9 cellular contexts compared by ENCODE assay signal in the genomic region with DNA sequence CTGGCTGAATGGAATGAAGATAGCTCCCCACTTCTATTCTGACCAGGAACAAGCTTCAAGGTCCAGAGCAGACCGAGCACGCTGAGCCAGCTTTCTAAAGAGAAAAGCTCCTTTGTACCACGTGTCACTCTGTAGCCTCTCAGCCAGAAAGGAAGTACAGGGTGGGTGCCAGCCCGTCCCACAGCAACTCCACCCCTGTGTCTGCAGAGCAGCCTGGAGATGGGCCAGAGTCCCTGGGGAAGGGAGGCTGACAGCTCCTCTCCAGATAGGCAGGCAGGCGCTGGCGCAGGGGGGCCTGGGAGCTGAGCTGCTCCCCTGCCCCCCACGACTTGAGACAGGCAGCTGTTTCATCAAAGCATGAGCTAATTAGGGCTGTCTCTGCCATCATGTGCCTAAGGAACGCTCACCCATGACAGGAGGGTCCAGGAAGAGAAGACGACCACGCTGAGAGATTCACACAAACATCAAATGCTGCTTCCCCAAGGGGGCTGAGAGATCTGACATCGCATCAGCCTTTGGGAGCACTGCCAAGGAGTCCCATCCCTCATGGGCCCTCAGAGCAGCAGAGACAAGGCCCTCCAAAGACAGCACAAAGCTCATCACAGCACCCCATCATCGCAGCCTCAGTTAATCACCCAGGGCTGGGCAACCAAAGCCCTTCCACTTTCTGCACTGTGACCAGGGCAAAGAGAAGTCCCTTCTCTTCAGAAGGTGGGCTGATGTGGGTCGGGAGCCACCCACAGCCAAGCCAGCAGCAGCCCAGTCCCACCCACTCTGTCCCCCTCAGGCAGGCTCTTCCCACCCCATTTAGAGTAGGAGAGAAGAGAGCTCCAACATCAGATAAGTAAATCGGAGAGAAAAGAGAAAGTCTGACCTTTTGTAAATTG.
DNase-seq lines count a peak whose midpoint lies in the region; ATAC-seq, FAIRE-seq and TF ChIP-seq lines count a peak whose summit lies in the region.
"Had no signal": no experiment of that assay in that cellular context is flagged by ENCODE, and none has a peak within 500 bp of the region (broad histone marks: within the 10 kb centered on the region; RNA-seq: fewer than 3 reads in every experiment).

No MANE protein-coding gene starts in this region.

- H3K27me3 Mint-ChIP-seq in immature natural killer cell (ENCODE audit: low read depth in 3 of 3) = peaks cover 2 to 4% (median 3%) of the 10 kb centered on the region in 3 donors
- H3K27me3 Mint-ChIP-seq: IgD-negative memory B cell had no signal

- H3K9ac ChIP-seq in GM12878 (ENCODE audit: control insufficient read depth, insufficient read depth, low read length) = no peak overlapping the region

- no peak overlapping the region; the same call in 1 of the 2 replicates for H2AFZ ChIP-seq in GM12878 (ENCODE audit: control insufficient read depth, low read depth, low read length)

- H3K36me3 ChIP-seq in GM12878 (ENCODE audit: control insufficient read depth in 2 of 2, insufficient read depth in 2 of 2, low read length in 1 of 2) (peaks cover 0 to 6% of the 10 kb centered on the region in 2 experiments; a peak in 1 of 4 replicates), gastrocnemius medialis (no peaks in the 10 kb centered on the region)

- in situ Hi-C loops in GM12878 (cut with MboI) = no loop called here
- in situ Hi-C loops in gastrocnemius medialis (cut with MboI; ENCODE audit: low sequenced_read_pairs in 4 of 4) = no loop called here

- H3K36me3 Mint-ChIP-seq in immature natural killer cell = peaks cover 4 to 8% (median 4%) of the 10 kb centered on the region in 3 donors

- no peak overlapping the region for H3K27ac ChIP-seq in GM12878 (ENCODE audit: control insufficient read depth, insufficient read depth)
- peak overlapping the region; percentile 75 to 82 (median 80) for H3K27ac ChIP-seq in gastrocnemius medialis

- no peak for FAIRE-seq in GM12878 (lab: Jason Lieb, UNC)

- no peaks in the 10 kb centered on the region for H3K9me3 ChIP-seq in GM12878 (replicated peaks; ENCODE audit: control insufficient read depth, insufficient read depth, low read length)
- H3K9me3 ChIP-seq in gastrocnemius medialis = no peaks in the 10 kb centered on the region

- ATAC-seq in GM21619 (IDR thresholded peaks at IDR 0.05; ENCODE audit: unreplicated experiment) = peak; percentile 80
- peak; percentile 66 for ATAC-seq in GM12878
- peak; percentile 80 to 88 for ATAC-seq in gastrocnemius medialis
- no peak for ATAC-seq in HG03439 (IDR thresholded peaks at IDR 0.05; ENCODE audit: unreplicated experiment)

- BruUV-seq in GM12878 (replicated peaks; lab: Mats Ljungman, UMichigan) = no TSS peak

- H3K27me3 ChIP-seq in GM12878 (replicated peaks in 1 of 2; ENCODE audit: control insufficient read depth in 2 of 2, insufficient read depth in 2 of 2, low read length in 1 of 2) (no peaks in the 10 kb centered on the region), gastrocnemius medialis (no peaks in the 10 kb centered on the region)

- CTCF ChIA-PET in GM12878 (lab: Yijun Ruan, JAX) = interaction anchor here (0.5 to 1.5 kb wide), 3 partner anchors 13 to 309 kb away, joined by 3 read pairs; no protein-coding TSS in a partner anchor

- H3K4me1 Mint-ChIP-seq in immature natural killer cell = peaks cover 22 to 25% of the 10 kb centered on the region in 2 donors

- DNase-seq in D341Med (ENCODE audit: low spot score) (peak; percentile 95), NCI-H2196 treated with DMSO at 0.1 percent for 48 hours (lab: John Stamatoyannopoulos, UW; ENCODE audit: unreplicated experiment) (peak; percentile 92), GM12878 (ENCODE audit: low read depth, low spot score) (no peak), immature natural killer cell (peak; percentile 32 to 35 (median 32)), gastrocnemius medialis (peak; percentile 75 to 84), amniotic stem cell (lab: John Stamatoyannopoulos, UW) (no peak)

- POLR2A ChIA-PET in GM12878 (lab: Charles Lee) = interaction anchor here (0.6 kb wide), 1 partner anchor 323 kb away, joined by 3 read pairs; no protein-coding TSS in a partner anchor

- no peak; the same call in 1 of the 2 replicates for TF ChIP-seq POLR2A in GM12878 (IDR thresholded peaks at IDR 0.05; ENCODE audit: low read depth, low read length)
- no peak for TF ChIP-seq POLR2A in gastrocnemius medialis (IDR thresholded peaks at IDR 0.05)

- H3K4me1 ChIP-seq in GM12878 (ENCODE audit: control insufficient read depth, insufficient read depth, low read length) (no peaks in the 10 kb centered on the region; the same call in 1 of the 2 replicates), gastrocnemius medialis (peaks cover 42 to 58% of the 10 kb centered on the region in 2 donors)

- peak overlapping the region; percentile 56 to 75 (median 73) for H3K4me3 Mint-ChIP-seq in immature natural killer cell

- no peak overlapping the region for H3K4me3 ChIP-seq in GM12878
- H3K4me3 ChIP-seq in gastrocnemius medialis = peak overlapping the region in 3 of 4 donors; percentile 5 to 23 (median 7)

- H4K20me1 ChIP-seq in GM12878 (ENCODE audit: control insufficient read depth, insufficient read depth) = no peaks in the 10 kb centered on the region

- RAD21 ChIA-PET in GM12878 (lab: Charles Lee; ENCODE audit: unreplicated experiment) = interaction anchor here (0.6 to 1.2 kb wide), 3 partner anchors 8 to 164 kb away, joined by 3 read pairs; no protein-coding TSS in a partner anchor

- intact Hi-C loops in GM12878 (cut with micrococcal nuclease; ENCODE audit: unreplicated experiment) = no loop called here
- intact Hi-C loops in gastrocnemius medialis (cut with DNase I; ENCODE audit: low total_unique reads) = no loop called here

- H3K27ac Mint-ChIP-seq in immature natural killer cell = peak overlapping the region in 4 of 6 donors; percentile 21 to 58 (median 32)

- 68% methylated on average over 13 of the region's 14 CpGs for WGBS in GM12878 (ENCODE audit: insufficient coverage, insufficient replicate concordance, low lambda C conversion rate, missing lambda C conversion rate)

- no peaks in the 10 kb centered on the region for H3K9me3 Mint-ChIP-seq in immature natural killer cell
- H3K9me3 Mint-ChIP-seq: IgD-negative memory B cell had no signal

- no peaks in the 10 kb centered on the region for H3K79me2 ChIP-seq in GM12878 (ENCODE audit: control insufficient read depth, insufficient read depth, low read length)

- no peak for TF ChIP-seq RAD21 in GM12878 (IDR thresholded peaks at IDR 0.05; ENCODE audit: insufficient read depth, low read depth, low read length)

- H3K4me2 ChIP-seq in GM12878 (ENCODE audit: control insufficient read depth, insufficient read depth) = no peak overlapping the region

- TF ChIP-seq CTCF in GM12878 (IDR thresholded peaks at IDR 0.05 in 2 of 3, conservative IDR thresholded peaks at IDR 0.05 in 1 of 3; ENCODE audit: control insufficient read depth in 2 of 3, extremely low read depth in 1 of 3, insufficient read depth in 1 of 3, low read depth in 3 of 3, low read length in 3 of 3) (no peak), gastrocnemius medialis (IDR thresholded peaks at IDR 0.05 in 4 of 5, conservative IDR thresholded peaks at IDR 0.05 in 1 of 5) (no peak)

- SMC1A ChIA-PET in GM12878 (lab: Charles Lee; ENCODE audit: uncharacterized antibody, unreplicated experiment) = no interaction called here

- no peak for TF ChIP-seq EP300 in GM12878 (IDR thresholded peaks at IDR 0.05; ENCODE audit: borderline replicate concordance in 1 of 2, control insufficient read depth in 1 of 2, low read depth in 2 of 2, low read length in 2 of 2)

TF ChIP-seq in GM12878, 131 proteins besides CTCF, POLR2A, EP300 and RAD21:
- TF ChIP-seq STAT1 (conservative IDR thresholded peaks at IDR 0.05) = no peak
- TF ChIP-seq, protein P1, sequence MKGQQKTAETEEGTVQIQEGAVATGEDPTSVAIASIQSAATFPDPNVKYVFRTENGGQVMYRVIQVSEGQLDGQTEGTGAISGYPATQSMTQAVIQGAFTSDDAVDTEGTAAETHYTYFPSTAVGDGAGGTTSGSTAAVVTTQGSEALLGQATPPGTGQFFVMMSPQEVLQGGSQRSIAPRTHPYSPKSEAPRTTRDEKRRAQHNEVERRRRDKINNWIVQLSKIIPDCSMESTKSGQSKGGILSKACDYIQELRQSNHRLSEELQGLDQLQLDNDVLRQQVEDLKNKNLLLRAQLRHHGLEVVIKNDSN (IDR thresholded peaks at IDR 0.05; ENCODE audit: borderline replicate concordance, extremely low read length, insufficient read depth, low read depth, low read length) = peak; percentile 33

Comparison
In these comparisons a context has a peak if more than half of its experiments do, and no peak if none do; other contexts are left out.
1. DNase-seq: peak in D341Med (single experiment), NCI-H2196 treated with DMSO at 0.1 percent for 48 hours (single experiment), immature natural killer cell (3 of 3) and gastrocnemius medialis (2 of 2); none in GM12878 (single experiment) and amniotic stem cell (single experiment).